Comparison of ENCODE assay signal across 9 cellular contexts in genomic region chr9:136343121-136343883, GRCh38. TPM values are rescaled to one million over a fixed set of nuclear protein-coding genes. Genes with fewer than 3 reads are reported as not detected.
DNase-seq lines count a peak whose midpoint lies in the region; ATAC-seq and TF ChIP-seq lines count a peak whose summit lies in the region.
"Had no signal": no experiment of that assay in that cellular context is flagged by ENCODE, and none has a peak within 500 bp of the region (broad histone marks: within the 10 kb centered on the region; RNA-seq: fewer than 3 reads in every experiment).

No MANE protein-coding gene starts in this region.

- BruUV-seq in IMR-90 (replicated peaks; lab: Mats Ljungman, UMichigan) = no TSS peak

- H3K36me3 ChIP-seq in IMR-90 (ENCODE audit: control insufficient read depth, insufficient read depth, low read length) = peaks cover 76% of the 10 kb centered on the region
- peaks cover 0 to 14% (median 0%) of the 10 kb centered on the region in 9 donors for H3K36me3 ChIP-seq in heart right ventricle

- no peak for ATAC-seq in IMR-90 (ENCODE audit: low read depth)
- ATAC-seq in heart right ventricle = peak; percentile 50 to 75 (median 63)
- peak; percentile 0 for ATAC-seq in sciatic nerve
- ATAC-seq in GM18517 (IDR thresholded peaks at IDR 0.05; ENCODE audit: unreplicated experiment) = no peak
- no peak for ATAC-seq in GM19452 (IDR thresholded peaks at IDR 0.05; ENCODE audit: unreplicated experiment)
- ATAC-seq in HG03457 (IDR thresholded peaks at IDR 0.05; ENCODE audit: unreplicated experiment) = no peak

- no peak overlapping the region; the same call in 1 of the 2 replicates for H4K91ac ChIP-seq in IMR-90 (ENCODE audit: insufficient read depth, low read depth, low read length)

- H2BK5ac ChIP-seq in IMR-90 (ENCODE audit: low read depth, low read length, poor library complexity, severe bottlenecking) = peak overlapping the region; percentile 7

- H2BK15ac ChIP-seq in IMR-90 (ENCODE audit: low read depth, low read length) = no peak overlapping the region

- H2AK9ac ChIP-seq in IMR-90 (replicated peaks; ENCODE audit: low read depth, low read length, poor library complexity) = peak overlapping the region; percentile 29

- no peak overlapping the region for H4K5ac ChIP-seq in IMR-90 (ENCODE audit: low read depth, low read length)

- no peak for DNase-seq in IMR-90
- peak; percentile 76 to 78 for DNase-seq in heart right ventricle
- no peak for DNase-seq in sciatic nerve (ENCODE audit: low spot score)
- DNase-seq: stimulated activated naive CD4-positive, alpha-beta T cell treated with Interleukin-2 at 50 U/mL for 16 hours had no signal

- dilution Hi-C loops in IMR-90 (cut with HindIII; ENCODE audit: low sequenced_read_pairs, unreplicated experiment) = no loop called here

- peaks cover 16 to 60% of the 10 kb centered on the region in 2 experiments for H3K79me1 ChIP-seq in IMR-90 (ENCODE audit: low read depth in 1 of 2, low read length in 2 of 2)

- H3K27ac ChIP-seq in IMR-90 (ENCODE audit: insufficient read depth, low read length) = peak overlapping the region; percentile 4; the same call in 1 of the 2 replicates
- peak overlapping the region; percentile 74 to 95 (median 92) for H3K27ac ChIP-seq in heart right ventricle

- TF ChIP-seq RAD21 in IMR-90 (IDR thresholded peaks at IDR 0.05; ENCODE audit: low read length) = no peak

- peaks cover 4% of the 10 kb centered on the region; the same call in 1 of the 2 replicates for H3K9me1 ChIP-seq in IMR-90 (ENCODE audit: insufficient read depth, low read length)

- WGBS in IMR-90 (ENCODE audit: extremely low coverage in 2 of 2, insufficient read length in 1 of 2), 2 experiments = 94% methylated on average over 11 of the region's 23 CpGs; no CpG with 5 or more reads in 1 of the 2 experiments
- WGBS in heart right ventricle, 2 donors = 41 to 55% methylated on average over 23 of the region's 23 CpGs

- H2AK5ac ChIP-seq in IMR-90 (ENCODE audit: low read depth, low read length) = peak overlapping the region; percentile 38; the same call in 1 of the 2 replicates

- H2BK120ac ChIP-seq in IMR-90 (ENCODE audit: low read depth, low read length) = no peak overlapping the region

- no peak; the same call in 1 of the 2 replicates for TF ChIP-seq POLR2A in IMR-90 (IDR thresholded peaks at IDR 0.05; ENCODE audit: low read depth, low read length)

- H4K20me1 ChIP-seq in IMR-90 (ENCODE audit: insufficient read depth, low read length) = peaks cover 76% of the 10 kb centered on the region

- H3K23ac ChIP-seq in IMR-90 (ENCODE audit: low read depth, low read length) = no peak overlapping the region

- H3K56ac ChIP-seq in IMR-90 (ENCODE audit: extremely low read depth, insufficient read depth, low read length) = no peak overlapping the region

- POLR2A ChIA-PET in IMR-90 (lab: Charles Lee; ENCODE audit: unreplicated experiment) = no interaction called here

- intact Hi-C loops in IMR-90 (cut with micrococcal nuclease) (no loop called here), heart right ventricle (cut with DNase I) (loop anchor here in 3 of 10 donors (2.0 to 10.0 kb wide), 3 partner anchors 19 to 61 kb away; partner anchors contain the start of genes SNAPC4 (in 2 of the 3) and DNLZ (in 1 of the 3)), sciatic nerve (cut with DNase I) (no loop called here)

- H3K4ac ChIP-seq in IMR-90 (ENCODE audit: low read depth, low read length) = peak overlapping the region; percentile 46; the same call in 1 of the 2 replicates

- CTCF ChIA-PET in IMR-90 (lab: Yijun Ruan, JAX) = no interaction called here

- no peak overlapping the region for H3K9ac ChIP-seq in IMR-90 (ENCODE audit: low read depth, low read length)

- no peak overlapping the region for H3K4me2 ChIP-seq in IMR-90 (ENCODE audit: low read depth, low read length)

- peak overlapping the region; percentile 32 for H2AFZ ChIP-seq in IMR-90 (replicated peaks; ENCODE audit: low read length, poor library complexity)

- H3K9me3 ChIP-seq in IMR-90 (ENCODE audit: control insufficient read depth, insufficient read depth, low read length) = no peaks in the 10 kb centered on the region
- H3K9me3 ChIP-seq in heart right ventricle = no peaks in the 10 kb centered on the region

- no peak overlapping the region for H2BK20ac ChIP-seq in IMR-90 (ENCODE audit: low read depth, low read length)

- H3K14ac ChIP-seq in IMR-90 (replicated peaks; ENCODE audit: low read depth, low read length) = peak overlapping the region; percentile 14; the same call in 1 of the 2 replicates

- in situ Hi-C loops in IMR-90 (cut with MboI; ENCODE audit: low sequenced_read_pairs) = no loop called here

- H3K27me3 ChIP-seq in IMR-90 (ENCODE audit: control insufficient read depth, insufficient read depth, low read length) (no peaks in the 10 kb centered on the region), heart right ventricle (no peaks in the 10 kb centered on the region)

- H3K4me1 ChIP-seq in IMR-90 (ENCODE audit: control insufficient read depth, insufficient read depth, low read length) = peaks cover 8% of the 10 kb centered on the region; the same call in 1 of the 2 replicates
- peaks cover 24 to 63% (median 48%) of the 10 kb centered on the region in 9 donors for H3K4me1 ChIP-seq in heart right ventricle

- no peak overlapping the region for H3K4me3 ChIP-seq in IMR-90 (ENCODE audit: insufficient read depth, low read depth, low read length)
- peak overlapping the region in 7 of 10 donors; percentile 36 to 53 (median 50) for H3K4me3 ChIP-seq in heart right ventricle

- H4K8ac ChIP-seq in IMR-90 (ENCODE audit: low read depth in 2 of 2, low read length in 2 of 2) = peak overlapping the region in 1 of 2 experiments; percentile 19; a peak in 2 of 4 replicates

- no peak overlapping the region for H3K18ac ChIP-seq in IMR-90 (ENCODE audit: low read depth, low read length)

- TF ChIP-seq CTCF in IMR-90 (conservative IDR thresholded peaks at IDR 0.05; ENCODE audit: low read depth, low read length) (no peak), heart right ventricle (IDR thresholded peaks at IDR 0.05) (no peak)

TF ChIP-seq in IMR-90, 13 proteins besides CTCF, POLR2A, EP300 and RAD21 (continues in another document):
- TF ChIP-seq BHLHE40 (IDR thresholded peaks at IDR 0.05; ENCODE audit: low read depth, low read length) (no peak), USF2 (IDR thresholded peaks at IDR 0.05; ENCODE audit: low read depth, low read length) (no peak), MAZ (IDR thresholded peaks at IDR 0.05; ENCODE audit: borderline replicate concordance, low read depth, low read length) (no peak), NFE2L2 (IDR thresholded peaks at IDR 0.05; ENCODE audit: low read depth, low read length) (no peak), FOS (IDR thresholded peaks at IDR 0.05; ENCODE audit: low read depth, low read length) (no peak), MXI1 (IDR thresholded peaks at IDR 0.05; ENCODE audit: borderline replicate concordance, low read depth, low read length) (no peak), MAFK (IDR thresholded peaks at IDR 0.05; ENCODE audit: low read depth, low read length) (no peak), SMC3 (IDR thresholded peaks at IDR 0.05; ENCODE audit: low read depth, low read length) (no peak), RFX5 (IDR thresholded peaks at IDR 0.05; ENCODE audit: low read depth, low read length) (no peak)

RNA-seq across cellular contexts. Expression of gene GPSM1, which starts 16.0 kb away (rescaled TPM):
- total RNA-seq in IMR-90 (2012; rRNA removed) (28.7 and 29.7 TPM in 2 replicates), heart right ventricle (10 to 100 TPM; 19.4 to 50.2 (median 24.8) TPM), sciatic nerve (43.7 TPM)
- polyA plus RNA-seq in IMR-90 (2012; rRNA removed) (71.2 and 91.4 TPM in 2 replicates), heart right ventricle (10 to 100 TPM; 26.2 to 87.8 TPM)
- 45.5 and 87.8 TPM in 2 replicates for polyA plus RNA-seq in IMR-90 (2012; cell fraction: cytosol; rRNA removed)
- polyA plus RNA-seq in IMR-90 (2012; cell fraction: nucleus; rRNA removed; ENCODE audit: low replicate concordance) = 297 and 693 TPM in 2 replicates

RNA-seq across cellular contexts. Expression of gene DNLZ, which starts 20.2 kb away (rescaled TPM):
- total RNA-seq in IMR-90 (2012; rRNA removed) = 2.0 and 6.1 TPM in 2 replicates
- 11.4 and 20.3 TPM in 2 replicates for polyA plus RNA-seq in IMR-90 (2012; rRNA removed)
- 19.7 and 40.1 TPM in 2 replicates for polyA plus RNA-seq in IMR-90 (2012; cell fraction: cytosol; rRNA removed)
- polyA plus RNA-seq in IMR-90 (2012; cell fraction: nucleus; rRNA removed; ENCODE audit: low replicate concordance) = 8.7 and 31.6 TPM in 2 replicates
- 10 to 100 TPM; 23.3 to 39.5 (median 30.7) TPM for total RNA-seq in heart right ventricle
- 10 to 100 TPM; 37.0 to 49.2 TPM for polyA plus RNA-seq in heart right ventricle
- total RNA-seq in sciatic nerve = 24.6 TPM

RNA-seq across cellular contexts. Expression of gene CARD9, which starts 30.2 kb away (rescaled TPM):
- 0.36 and 1.1 TPM in 2 replicates for total RNA-seq in IMR-90 (2012; rRNA removed)
- 1.5 and 1.9 TPM in 2 replicates for polyA plus RNA-seq in IMR-90 (2012; rRNA removed)
- 0.47 and 1.0 TPM in 2 replicates for polyA plus RNA-seq in IMR-90 (2012; cell fraction: cytosol; rRNA removed)
- 9.8 and 17.9 TPM in 2 replicates for polyA plus RNA-seq in IMR-90 (2012; cell fraction: nucleus; rRNA removed; ENCODE audit: low replicate concordance)
- total RNA-seq in heart right ventricle = 1 to 10 TPM in 5 of 10 donors, under 1 TPM in 4, not detected in 1; 0.21 to 2.0 (median 1.1) TPM
- polyA plus RNA-seq in heart right ventricle = 1 to 10 TPM; 1.3 to 1.6 TPM
- total RNA-seq in sciatic nerve = 4.0 TPM

RNA-seq across cellular contexts. Expression of gene CCDC187, which starts 39.4 kb away (rescaled TPM):
- total RNA-seq in IMR-90 (2012; rRNA removed) (not detected in 2 replicates), heart right ventricle (under 1 TPM in 3 of 10 donors, not detected in 7; 0.02 to 0.04 (median 0.03) TPM), sciatic nerve (0.13 TPM)
- polyA plus RNA-seq in IMR-90 (2012; rRNA removed) (not detected in 2 replicates), heart right ventricle (under 1 TPM in 1 of 2 donors, not detected in 1; 0.07 TPM)
- not detected in 2 replicates for polyA plus RNA-seq in IMR-90 (2012; cell fraction: cytosol; rRNA removed)
- polyA plus RNA-seq in IMR-90 (2012; cell fraction: nucleus; rRNA removed; ENCODE audit: low replicate concordance) = not detected in 2 replicates
- total RNA-seq: activated CD4-positive, alpha-beta memory T cell treated with anti-CD3 and anti-CD28 coated beads for 36 hours; fibroblast of lung had no signal
- polyA plus RNA-seq: fibroblast of lung had no signal

RNA-seq across cellular contexts. Expression of gene SNAPC4, which starts 56.7 kb away (rescaled TPM):
- total RNA-seq in IMR-90 (2012; rRNA removed) = 2.5 and 3.1 TPM in 2 replicates
- 6.5 and 7.6 TPM in 2 replicates for polyA plus RNA-seq in IMR-90 (2012; rRNA removed)
- polyA plus RNA-seq in IMR-90 (2012; cell fraction: cytosol; rRNA removed) = 3.2 and 3.7 TPM in 2 replicates
- 42.0 and 62.6 TPM in 2 replicates for polyA plus RNA-seq in IMR-90 (2012; cell fraction: nucleus; rRNA removed; ENCODE audit: low replicate concordance)
- total RNA-seq in heart right ventricle = 1 to 10 TPM; 3.4 to 6.1 (median 4.7) TPM
- 1 to 10 TPM; 3.0 to 8.3 TPM for polyA plus RNA-seq in heart right ventricle
- 9.9 TPM for total RNA-seq in sciatic nerve

Comparison
In these comparisons a context has a peak if more than half of its experiments do, and no peak if none do; other contexts are left out.
1. ATAC-seq: peak in heart right ventricle (8 of 8) and sciatic nerve (single experiment); none in IMR-90 (single experiment), GM18517 (single experiment), GM19452 (single experiment) and HG03457 (single experiment).
2. DNase-seq: peak in heart right ventricle (2 of 2); none in IMR-90 (single experiment) and sciatic nerve (single experiment).